8 cellular contexts compared by ENCODE assay signal in the genomic region with DNA sequence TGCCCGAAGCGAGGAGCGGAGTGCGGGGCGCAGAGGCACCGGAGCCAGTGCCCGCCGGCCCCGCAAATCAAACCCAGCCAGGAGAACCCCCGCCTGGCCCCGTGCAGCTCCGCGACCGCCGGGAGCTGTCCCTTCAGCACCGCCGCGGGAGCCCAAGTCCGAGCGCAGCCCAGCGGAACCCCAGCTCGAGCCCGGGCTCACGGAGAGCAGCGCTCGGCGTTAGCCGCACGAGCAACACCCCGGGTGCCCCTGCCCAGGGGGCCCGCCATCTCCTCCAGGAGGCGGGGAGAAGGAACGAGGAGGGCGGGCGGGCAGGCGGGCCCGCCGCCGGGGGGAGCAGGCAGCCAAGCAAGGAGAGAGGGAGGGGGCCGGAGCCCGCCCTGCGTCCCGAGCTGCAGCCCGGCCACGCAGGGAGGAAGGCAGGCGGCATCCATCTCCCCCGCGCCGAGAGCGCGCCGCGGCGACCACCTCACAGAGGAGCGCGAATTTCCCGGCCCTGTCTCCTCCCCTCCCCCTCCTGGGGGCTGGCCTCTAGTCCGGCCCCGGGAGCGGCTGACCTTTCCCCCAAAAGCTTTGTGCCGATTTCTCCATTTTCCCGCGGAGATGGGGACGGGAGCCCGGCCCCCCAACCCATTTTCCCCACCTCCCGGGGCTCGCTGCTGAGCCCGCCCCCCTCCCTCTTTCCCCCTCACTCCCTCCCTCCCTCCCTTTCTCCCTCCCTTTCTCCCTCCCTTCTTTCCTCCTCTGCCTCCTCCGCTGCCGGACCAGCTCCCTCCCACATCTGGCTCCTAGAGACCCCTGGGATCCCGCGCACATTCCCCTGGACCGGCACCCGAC. TPM values are rescaled to one million over a fixed set of nuclear protein-coding genes. Genes with fewer than 3 reads are reported as not detected.
A peak's percentile ranks its signal among the peaks of the same experiment; 100 is the strongest.
DNase-seq lines count a peak whose midpoint lies in the region; ATAC-seq lines count a peak whose summit lies in the region.

No MANE protein-coding gene starts in this region.

- H3K27me3 ChIP-seq in ACC112 (ENCODE audit: insufficient read depth, low read length): peaks cover 75% of the 10 kb centered on the region

- intact Hi-C loops in left ventricle myocardium superior (cut with micrococcal nuclease): no loop called here

- H3K36me3 ChIP-seq in ACC112 (ENCODE audit: insufficient read depth, low read length): no peaks in the 10 kb centered on the region

- no peaks in the 10 kb centered on the region for H3K4me1 ChIP-seq in ACC112 (ENCODE audit: control insufficient read depth, insufficient read depth, low read length, unreplicated experiment)

- ATAC-seq in GM19023 (IDR thresholded peaks at IDR 0.05; ENCODE audit: unreplicated experiment) (peak; percentile 48), left ventricle myocardium superior (peak; percentile 87), HG03039 (IDR thresholded peaks at IDR 0.05; ENCODE audit: unreplicated experiment) (no peak)

- no peak overlapping the region for H2AFZ ChIP-seq in ACC112 (ENCODE audit: low read length, unreplicated experiment)

- peak overlapping the region; percentile 45 for H3K4me3 ChIP-seq in ACC112 (ENCODE audit: low read depth, low read length)

- no peaks in the 10 kb centered on the region for H3K79me2 ChIP-seq in ACC112 (ENCODE audit: control insufficient read depth, insufficient read depth, low read length, unreplicated experiment)

- no peak overlapping the region for H3K27ac ChIP-seq in ACC112 (ENCODE audit: low read depth, low read length)

- DNase-seq in NCI-H2227 (lab: John Stamatoyannopoulos, UW; ENCODE audit: unreplicated experiment): peak; percentile 68
- peak; percentile 63 for DNase-seq in amniotic epithelial cell (ENCODE audit: low read depth)
- DNase-seq in left ventricle myocardium superior: peak; percentile 84
- peak; percentile 37 for DNase-seq in pulmonary artery endothelial cell (ENCODE audit: low read depth, low spot score)
- DNase-seq in GOT3 (lab: John Stamatoyannopoulos, UW): no peak

RNA-seq across cellular contexts. Expression of a gene that starts 0.6 kb away (rescaled TPM):
- not detected for total RNA-seq in left ventricle myocardium superior
- not detected in 2 replicates for total RNA-seq in pulmonary artery endothelial cell

RNA-seq across cellular contexts. Expression of a gene that starts 15.8 kb away (rescaled TPM):
- total RNA-seq in left ventricle myocardium superior (not detected), pulmonary artery endothelial cell (not detected in 2 replicates)
